23 cellular contexts compared by ENCODE assay signal in the genomic region with DNA sequence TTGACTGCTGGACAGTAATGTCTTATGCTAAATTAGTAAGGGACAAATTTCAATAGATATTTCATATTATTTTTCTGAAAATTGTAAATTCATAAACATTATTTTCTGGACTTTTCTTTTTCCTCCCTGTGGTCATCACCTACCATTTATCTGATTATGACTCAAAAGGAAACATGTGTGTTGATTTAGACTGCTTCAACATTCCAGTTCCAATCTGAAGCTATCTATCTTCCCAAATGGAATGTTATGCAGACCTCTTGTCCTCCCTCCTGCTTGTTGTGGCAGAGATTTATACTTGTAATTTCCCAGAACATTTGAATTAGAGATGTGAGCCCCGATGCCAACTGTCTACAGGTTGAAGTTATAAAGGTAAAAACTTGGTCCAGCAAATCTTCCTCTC.
DNase-seq lines count a peak whose midpoint lies in the region; ATAC-seq and TF ChIP-seq lines count a peak whose summit lies in the region.
"Had no signal": no experiment of that assay in that cellular context is flagged by ENCODE, and none has a peak within 500 bp of the region (broad histone marks: within the 10 kb centered on the region; RNA-seq: fewer than 3 reads in every experiment).

No MANE protein-coding gene starts in this region.

- no peaks in the 10 kb centered on the region for H3K79me2 ChIP-seq in trophoblast cell (ENCODE audit: control insufficient read depth, insufficient read depth, low read length, poor library complexity)

- H3K23ac ChIP-seq in trophoblast cell (ENCODE audit: low read length): no peak overlapping the region

- H2BK120ac ChIP-seq in trophoblast cell (ENCODE audit: insufficient read depth, low read length, poor library complexity): no peak overlapping the region

- H3K4me2 ChIP-seq in trophoblast cell (ENCODE audit: low read length): no peak overlapping the region

- H3K79me1 ChIP-seq in trophoblast cell (ENCODE audit: low read length): no peaks in the 10 kb centered on the region

- no TSS peak for BruUV-seq in MCF 10A (replicated peaks; lab: Mats Ljungman, UMichigan)

- no peak overlapping the region for H3K9ac ChIP-seq in trophoblast cell (ENCODE audit: low read length)

- no peaks in the 10 kb centered on the region for H3K4me1 ChIP-seq in trophoblast cell (ENCODE audit: control insufficient read depth in 1 of 2, insufficient read depth in 2 of 2, low read length in 2 of 2)
- H3K4me1 ChIP-seq: Peyer's patch had no signal

- H3K14ac ChIP-seq in trophoblast cell (ENCODE audit: low read length): no peak overlapping the region

- H3K36me3 ChIP-seq in trophoblast cell (ENCODE audit: control insufficient read depth in 1 of 2, insufficient read depth in 2 of 2, low read length in 2 of 2): no peaks in the 10 kb centered on the region
- H3K36me3 ChIP-seq: Peyer's patch had no signal

- no peak overlapping the region for H2AFZ ChIP-seq in trophoblast cell (ENCODE audit: insufficient read depth, low read length, poor library complexity)

- ATAC-seq in HG03175 (IDR thresholded peaks at IDR 0.05; ENCODE audit: unreplicated experiment): no peak
- ATAC-seq: CD8-positive, alpha-beta T cell had no signal

- H4K8ac ChIP-seq in trophoblast cell (ENCODE audit: low read depth, low read length): no peak overlapping the region

- TF ChIP-seq CTCF in AG10803 (conservative IDR thresholded peaks at IDR 0.05; ENCODE audit: low read length) (no peak), choroid plexus epithelial cell (conservative IDR thresholded peaks at IDR 0.05; ENCODE audit: low read depth, low read length) (no peak), MCF 10A (IDR thresholded peaks at IDR 0.05; ENCODE audit: unreplicated experiment) (no peak)

- no peaks in the 10 kb centered on the region for H3K36me3 Mint-ChIP-seq in MCF 10A (ENCODE audit: insufficient read depth, unreplicated experiment)
- H3K36me3 Mint-ChIP-seq: CD8-positive, alpha-beta T cell had no signal

- H2BK12ac ChIP-seq in trophoblast cell (ENCODE audit: low read length): no peak overlapping the region

- no peaks in the 10 kb centered on the region for H3K4me1 Mint-ChIP-seq in MCF 10A (ENCODE audit: insufficient read depth, unreplicated experiment)
- H3K4me1 Mint-ChIP-seq: H9 had no signal

- CTCF ChIA-PET in MCF 10A (lab: Yijun Ruan, JAX): interaction anchor here (0.6 kb wide), 2 partner anchors 192 to 423 kb away, joined by 3 to 5 read pairs; no protein-coding TSS in a partner anchor

- no peak overlapping the region for H2BK5ac ChIP-seq in trophoblast cell (ENCODE audit: low read depth, low read length, poor library complexity)

- no peaks in the 10 kb centered on the region for H3K9me3 ChIP-seq in trophoblast cell (ENCODE audit: insufficient read depth, low read depth, low read length)
- H3K9me3 ChIP-seq: Peyer's patch had no signal

- H3K9me3 Mint-ChIP-seq in MCF 10A (ENCODE audit: unreplicated experiment): no peaks in the 10 kb centered on the region

- no peak overlapping the region for H4K91ac ChIP-seq in trophoblast cell (ENCODE audit: low read depth, low read length)

- peaks cover 23% of the 10 kb centered on the region for H3K27me3 Mint-ChIP-seq in MCF 10A (ENCODE audit: insufficient read depth, unreplicated experiment)

- H2AK5ac ChIP-seq in trophoblast cell (ENCODE audit: low read length): no peak overlapping the region

- H3K27me3 ChIP-seq in trophoblast cell (ENCODE audit: insufficient read depth, low read length): no peaks in the 10 kb centered on the region
- H3K27me3 ChIP-seq: Peyer's patch had no signal

- no peak overlapping the region for H3K4me3 Mint-ChIP-seq in MCF 10A (ENCODE audit: unreplicated experiment)
- H3K4me3 Mint-ChIP-seq: CD8-positive, alpha-beta T cell; H9; HFFc6 had no signal

- H3K4ac ChIP-seq in trophoblast cell (ENCODE audit: low read depth, low read length): no peak overlapping the region

- H3K27ac Mint-ChIP-seq in MCF 10A (ENCODE audit: low read depth, unreplicated experiment): no peak overlapping the region
- H3K27ac Mint-ChIP-seq: CD8-positive, alpha-beta T cell; H9; HFFc6 had no signal

- intact Hi-C loops in MCF 10A (cut with micrococcal nuclease): no loop called here

- DNase-seq in AG10803 (ENCODE audit: low read depth): peak; percentile 15
- peak; percentile 26 for DNase-seq in HT1080 (ENCODE audit: low read depth)
- DNase-seq in choroid plexus epithelial cell (ENCODE audit: low read depth): peak; percentile 20
- peak; percentile 9 for DNase-seq in hepatic stellate cell (ENCODE audit: low spot score)
- DNase-seq in trophoblast cell: no peak
- no peak for DNase-seq in MCF 10A (ENCODE audit: unreplicated experiment)
- no peak for DNase-seq in NCI-H2227 treated with DMSO at 0.1 percent for 48 hours (lab: John Stamatoyannopoulos, UW)
- DNase-seq: ACHN; AML-193; C1 segment of cervical spinal cord; CD8-positive, alpha-beta T cell; DND-41; GDM1; H9; HFFc6; NCI-H1694; NCI-H2081 treated with DMSO at 0.1 percent for 48 hours; NCI-H2171 treated with DMSO at 0.1 percent for 48 hours; NCI-H446; NCI-H526; Peyer's patch had no signal

- no peak overlapping the region for H3K27ac ChIP-seq in trophoblast cell (ENCODE audit: low read depth, low read length)
- H3K27ac ChIP-seq: 22Rv1, Peyer's patch had no signal

- no peak overlapping the region for H4K12ac ChIP-seq in trophoblast cell (ENCODE audit: low read depth, low read length)

- no peak overlapping the region for H3K18ac ChIP-seq in trophoblast cell (ENCODE audit: low read length)

- no peak overlapping the region for H3K4me3 ChIP-seq in AG10803 (ENCODE audit: low read length)
- no peak overlapping the region for H3K4me3 ChIP-seq in choroid plexus epithelial cell (ENCODE audit: low read depth, low read length)
- H3K4me3 ChIP-seq in trophoblast cell (ENCODE audit: low read depth, low read length): no peak overlapping the region
- H3K4me3 ChIP-seq: Peyer's patch had no signal

- POLR2A ChIA-PET in MCF 10A (lab: Yijun Ruan, JAX): interaction anchor here (0.7 kb wide), 1 partner anchor 354 kb away, joined by 3 read pairs; no protein-coding TSS in a partner anchor

- WGBS in trophoblast cell (ENCODE audit: extremely low coverage, insufficient coverage, insufficient read length): no CpG with 5 or more reads among the region's 1 CpG

Comparison
In these comparisons a context has a peak if more than half of its experiments do, and no peak if none do; other contexts are left out.
1. DNase-seq: peak in AG10803 (single experiment), HT1080 (single experiment), choroid plexus epithelial cell (single experiment) and hepatic stellate cell (single experiment); none in trophoblast cell (0 of 2), MCF 10A (single experiment) and NCI-H2227 treated with DMSO at 0.1 percent for 48 hours (single experiment).